27 cellular contexts compared by ENCODE assay signal in the genomic region with DNA sequence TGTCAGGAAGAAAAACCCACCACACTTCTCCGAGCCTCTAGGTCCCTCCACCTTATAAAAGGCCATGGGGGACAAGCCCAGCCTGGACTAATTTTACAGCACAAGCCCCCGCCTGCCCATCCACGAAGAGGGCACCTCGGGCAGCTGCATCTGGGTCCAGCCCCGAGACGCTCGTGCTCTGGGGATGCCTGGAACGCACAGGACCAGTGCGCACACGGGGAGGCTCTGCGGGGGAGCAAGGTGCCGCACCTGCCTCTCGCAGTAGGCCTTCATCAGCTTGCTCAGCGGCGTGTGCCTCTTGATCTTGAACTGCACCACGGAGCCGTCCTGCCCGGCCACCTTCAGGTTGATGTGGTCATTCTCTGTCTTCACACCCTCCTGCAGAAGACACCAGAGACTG.
"Had no signal": no experiment of that assay in that cellular context is flagged by ENCODE, and none has a peak within 500 bp of the region (broad histone marks: within the 10 kb centered on the region; RNA-seq: fewer than 3 reads in every experiment).

No MANE protein-coding gene starts in this region.

- H3K27ac ChIP-seq: adrenal gland, KMS-11 had no signal

- FAIRE-seq: RCC 7860, TTC549 had no signal

- H3K9me3 Mint-ChIP-seq: activated CD4-positive, alpha-beta memory T cell treated with anti-CD3 and anti-CD28 coated beads for 36 hours; activated CD4-positive, alpha-beta T cell treated with anti-CD3 and anti-CD28 coated beads, Interleukin-2, amount 10 ng/mL, durations not matched to agents 7 days and 5 days; activated naive CD4-positive, alpha-beta T cell treated with anti-CD3 and anti-CD28 coated beads for 36 hours; activated naive CD8-positive, alpha-beta T cell treated with anti-CD3 and anti-CD28 coated beads for 36 hours; activated T-cell treated with anti-CD3 and anti-CD28 coated beads, Interleukin-2, amount 50 U/mL, for 4 hours had no signal

- H3K27me3 ChIP-seq: adrenal gland, breast epithelium, MG63 had no signal

- DNase-seq: activated CD4-positive, alpha-beta memory T cell treated with anti-CD3 and anti-CD28 coated beads for 36 hours; activated CD4-positive, alpha-beta T cell treated with anti-CD3 and anti-CD28 coated beads, Interleukin-2, amount 10 ng/mL, durations not matched to agents 7 days and 5 days; activated CD4-positive, CD25-positive, alpha-beta regulatory T cell; activated CD8-positive, alpha-beta memory T cell treated with anti-CD3 and anti-CD28 coated beads for 24 hours; activated effector memory CD4-positive, alpha-beta T cell treated with anti-CD3 and anti-CD28 coated beads, Interleukin-2, amount 50 U/mL, for 16 hours; activated naive CD4-positive, alpha-beta T cell treated with anti-CD3 and anti-CD28 coated beads for 36 hours; activated naive CD8-positive, alpha-beta T cell treated with anti-CD3 and anti-CD28 coated beads for 36 hours; activated T-cell treated with anti-CD3 and anti-CD28 coated beads, Interleukin-2, amount 50 U/mL, for 4 hours; adrenal gland; anterior cingulate cortex; central memory CD4-positive, alpha-beta T cell; MG63; MV-4-11; NCI-H1092 treated with DMSO at 0.1 percent for 48 hours; NCI-H146; NCI-H187 treated with DMSO at 0.1 percent for 48 hours; NCI-H2081 treated with DMSO at 0.1 percent for 48 hours; NCI-H446; NCI-H524; PC-3; SHP77 treated with DMSO at 0.1 percent for 48 hours; T-helper 17 cell; T1000 had no signal

- H3K27ac Mint-ChIP-seq: activated CD4-positive, alpha-beta memory T cell treated with anti-CD3 and anti-CD28 coated beads for 36 hours; activated CD4-positive, alpha-beta T cell treated with anti-CD3 and anti-CD28 coated beads, Interleukin-2, amount 10 ng/mL, durations not matched to agents 7 days and 5 days; activated naive CD4-positive, alpha-beta T cell treated with anti-CD3 and anti-CD28 coated beads for 36 hours; activated naive CD8-positive, alpha-beta T cell treated with anti-CD3 and anti-CD28 coated beads for 36 hours; T-helper 17 cell had no signal

- H3K4me3 Mint-ChIP-seq: activated CD4-positive, alpha-beta memory T cell treated with anti-CD3 and anti-CD28 coated beads for 36 hours; activated CD4-positive, alpha-beta T cell treated with anti-CD3 and anti-CD28 coated beads, Interleukin-2, amount 10 ng/mL, durations not matched to agents 7 days and 5 days; activated naive CD4-positive, alpha-beta T cell treated with anti-CD3 and anti-CD28 coated beads for 36 hours; activated naive CD8-positive, alpha-beta T cell treated with anti-CD3 and anti-CD28 coated beads for 36 hours; activated T-cell treated with anti-CD3 and anti-CD28 coated beads, Interleukin-2, amount 50 U/mL, for 4 hours; T-helper 17 cell had no signal

- H3K36me3 ChIP-seq: breast epithelium had no signal

- H3K27me3 Mint-ChIP-seq: activated CD4-positive, alpha-beta memory T cell treated with anti-CD3 and anti-CD28 coated beads for 36 hours; activated CD4-positive, alpha-beta T cell treated with anti-CD3 and anti-CD28 coated beads, Interleukin-2, amount 10 ng/mL, durations not matched to agents 7 days and 5 days; activated naive CD8-positive, alpha-beta T cell treated with anti-CD3 and anti-CD28 coated beads for 36 hours; T-helper 17 cell had no signal

- H3K9me3 ChIP-seq: adrenal gland, breast epithelium, MG63 had no signal

- H3K4me2 ChIP-seq: KMS-11 had no signal

- H3K4me3 ChIP-seq: adrenal gland, breast epithelium, MG63 had no signal
